In the genomic region with DNA sequence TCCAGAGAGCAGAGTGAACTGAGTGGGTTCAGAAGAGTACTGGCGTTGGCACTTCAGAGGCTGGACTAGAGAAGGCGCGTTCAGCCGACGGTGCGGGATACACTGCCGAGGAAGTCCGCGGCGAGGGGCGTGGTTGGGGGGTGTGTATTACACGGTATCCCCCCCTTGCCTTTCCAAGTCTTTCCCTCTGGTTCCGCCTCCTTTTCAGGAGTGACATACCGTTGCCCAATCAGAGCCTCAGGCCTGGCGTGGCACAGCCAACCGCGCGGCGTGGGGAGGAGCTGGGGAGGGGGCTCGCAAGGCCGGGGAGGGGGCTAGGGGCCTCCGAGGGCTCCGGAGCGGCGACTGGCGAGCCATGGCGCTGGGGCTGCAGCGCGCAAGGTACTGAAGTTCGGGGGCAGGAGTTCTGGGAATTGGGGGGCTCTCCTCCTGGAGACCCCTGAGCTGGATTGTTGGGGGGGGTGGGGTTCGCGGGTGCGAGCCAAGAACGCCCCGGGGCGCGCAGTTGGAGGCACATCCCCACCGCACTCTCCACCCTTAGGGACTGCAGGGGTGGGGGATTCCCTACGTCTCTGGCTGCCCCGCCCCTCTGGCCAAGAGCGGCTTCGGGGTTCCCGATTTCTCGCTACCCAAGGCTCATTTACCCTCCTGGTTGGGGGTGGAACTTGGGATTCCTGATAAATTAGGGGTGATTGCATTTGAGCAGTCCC, we compare ENCODE assay signal across 1 cellular context.
TF ChIP-seq lines count a peak whose summit lies in the region.

A gene (plus strand): TSS at position 321 of the 710 bp plus-strand sequence. CDS start 35 bp downstream, at position 356.

TF ChIP-seq in H1, 55 proteins besides CTCF, POLR2A, EP300 and RAD21:
- TF ChIP-seq TBP (IDR thresholded peaks at IDR 0.05; ENCODE audit: low read depth, low read length), result no peak
- TF ChIP-seq HDAC2 (IDR thresholded peaks at IDR 0.05; ENCODE audit: borderline replicate concordance in 1 of 2, low read depth in 2 of 2, low read length in 2 of 2), result no peak
- TF ChIP-seq SAP30 (IDR thresholded peaks at IDR 0.05; ENCODE audit: insufficient read depth, insufficient replicate concordance, low read length), result no peak
- no peak for TF ChIP-seq YY1 (IDR thresholded peaks at IDR 0.05; ENCODE audit: low read depth, low read length)
- no peak for TF ChIP-seq TEAD4 (IDR thresholded peaks at IDR 0.05; ENCODE audit: low read depth, low read length)
- TF ChIP-seq KDM4A (IDR thresholded peaks at IDR 0.05; ENCODE audit: low read depth, low read length, severe bottlenecking), result peak; percentile 75
- no peak for TF ChIP-seq HDAC6 (IDR thresholded peaks at IDR 0.05; ENCODE audit: low read depth, low read length)
- no peak for TF ChIP-seq POU5F1 (IDR thresholded peaks at IDR 0.05; ENCODE audit: low read depth, low read length)
- no peak; a peak in 1 of 4 replicates for TF ChIP-seq SIN3A (conservative IDR thresholded peaks at IDR 0.05 in 1 of 2, IDR thresholded peaks at IDR 0.05 in 1 of 2; ENCODE audit: low read depth in 1 of 2, low read length in 2 of 2)
- no peak for TF ChIP-seq TAF1 (IDR thresholded peaks at IDR 0.05; ENCODE audit: low read depth, low read length)
- TF ChIP-seq RBBP5 (IDR thresholded peaks at IDR 0.05; ENCODE audit: borderline replicate concordance, low read depth, low read length), result no peak
- peak; percentile 71 for TF ChIP-seq SP2 (IDR thresholded peaks at IDR 0.05; ENCODE audit: low read length)
- TF ChIP-seq SIRT6 (IDR thresholded peaks at IDR 0.05; ENCODE audit: low read length), result no peak
- peak; percentile 64 for TF ChIP-seq PHF8 (conservative IDR thresholded peaks at IDR 0.05; ENCODE audit: low read depth, low read length)
- TF ChIP-seq SP1 (IDR thresholded peaks at IDR 0.05; ENCODE audit: low read depth, low read length), result peak; percentile 97
- TF ChIP-seq FOSL1 (IDR thresholded peaks at IDR 0.05; ENCODE audit: insufficient read depth, low read depth, low read length), result no peak
- TF ChIP-seq, protein P1, sequence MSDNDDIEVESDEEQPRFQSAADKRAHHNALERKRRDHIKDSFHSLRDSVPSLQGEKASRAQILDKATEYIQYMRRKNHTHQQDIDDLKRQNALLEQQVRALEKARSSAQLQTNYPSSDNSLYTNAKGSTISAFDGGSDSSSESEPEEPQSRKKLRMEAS (IDR thresholded peaks at IDR 0.05), result peak; percentile 36; the same call in 1 of the 2 replicates
- 0 out of 2 replicates have a peak, but pooled peaks have one; percentile 31 for TF ChIP-seq SP4 (IDR thresholded peaks at IDR 0.05; ENCODE audit: low read length)
- no peak for TF ChIP-seq POLR2AphosphoS5 (IDR thresholded peaks at IDR 0.05; ENCODE audit: low read depth, low read length)
- no peak for TF ChIP-seq EZH2 (IDR thresholded peaks at IDR 0.05; ENCODE audit: low read depth, low read length, severe bottlenecking)
- TF ChIP-seq BCL11A (IDR thresholded peaks at IDR 0.05; ENCODE audit: low read depth in 2 of 2, low read length in 2 of 2), result no peak
- no peak for TF ChIP-seq GTF2F1 (IDR thresholded peaks at IDR 0.05; ENCODE audit: borderline replicate concordance, low read depth, low read length)
- no peak for TF ChIP-seq CTBP2 (IDR thresholded peaks at IDR 0.05; ENCODE audit: borderline replicate concordance, insufficient read depth, insufficient read length, low read length)
- TF ChIP-seq KDM1A (IDR thresholded peaks at IDR 0.05; ENCODE audit: borderline replicate concordance, low read length), result no peak
- no peak for TF ChIP-seq JUN (IDR thresholded peaks at IDR 0.05; ENCODE audit: low read depth, low read length)
- no peak for TF ChIP-seq TCF12 (IDR thresholded peaks at IDR 0.05; ENCODE audit: low read depth, low read length)
- no peak for TF ChIP-seq NRF1 (IDR thresholded peaks at IDR 0.05; ENCODE audit: low read depth, low read length)
- TF ChIP-seq RFX5 (IDR thresholded peaks at IDR 0.05; ENCODE audit: borderline replicate concordance, low read depth, low read length), result no peak
- TF ChIP-seq, protein P2, sequence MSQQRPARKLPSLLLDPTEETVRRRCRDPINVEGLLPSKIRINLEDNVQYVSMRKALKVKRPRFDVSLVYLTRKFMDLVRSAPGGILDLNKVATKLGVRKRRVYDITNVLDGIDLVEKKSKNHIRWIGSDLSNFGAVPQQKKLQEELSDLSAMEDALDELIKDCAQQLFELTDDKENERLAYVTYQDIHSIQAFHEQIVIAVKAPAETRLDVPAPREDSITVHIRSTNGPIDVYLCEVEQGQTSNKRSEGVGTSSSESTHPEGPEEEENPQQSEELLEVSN (IDR thresholded peaks at IDR 0.05), result no peak
- no peak for TF ChIP-seq BRCA1 (IDR thresholded peaks at IDR 0.05; ENCODE audit: low read depth, low read length)
- TF ChIP-seq KDM5A (IDR thresholded peaks at IDR 0.05; ENCODE audit: low read length), result no peak
- TF ChIP-seq RNF2 (IDR thresholded peaks at IDR 0.05; ENCODE audit: borderline replicate concordance, low read depth, low read length, missing control alignments, poor library complexity, severe bottlenecking), result no peak
- TF ChIP-seq ASH2L (IDR thresholded peaks at IDR 0.05; ENCODE audit: low read length), result peak; percentile 42
- TF ChIP-seq CHD2 (IDR thresholded peaks at IDR 0.05; ENCODE audit: low read length), result peak; percentile 90
- TF ChIP-seq NANOG (IDR thresholded peaks at IDR 0.05; ENCODE audit: insufficient read depth, low read depth, low read length, poor library complexity, severe bottlenecking), result no peak
- TF ChIP-seq SUZ12 (IDR thresholded peaks at IDR 0.05; ENCODE audit: low read length), result no peak
- no peak for TF ChIP-seq JUND (IDR thresholded peaks at IDR 0.05; ENCODE audit: low read length)
- no peak for TF ChIP-seq SRF (IDR thresholded peaks at IDR 0.05; ENCODE audit: low read depth, low read length)
- no peak for TF ChIP-seq EGR1 (IDR thresholded peaks at IDR 0.05; ENCODE audit: borderline replicate concordance, low read depth, low read length)
- no peak for TF ChIP-seq CHD1 (IDR thresholded peaks at IDR 0.05; ENCODE audit: low read depth, low read length)
- no peak for TF ChIP-seq BACH1 (IDR thresholded peaks at IDR 0.05; ENCODE audit: low read length)
- no peak for TF ChIP-seq MAFK (IDR thresholded peaks at IDR 0.05; ENCODE audit: low read depth, low read length)
- TF ChIP-seq CBX8 (IDR thresholded peaks at IDR 0.05; ENCODE audit: borderline replicate concordance, low read depth, low read length), result no peak
- TF ChIP-seq GABPA (IDR thresholded peaks at IDR 0.05; ENCODE audit: borderline replicate concordance, insufficient read depth, low read length), result no peak
- TF ChIP-seq, protein P3, sequence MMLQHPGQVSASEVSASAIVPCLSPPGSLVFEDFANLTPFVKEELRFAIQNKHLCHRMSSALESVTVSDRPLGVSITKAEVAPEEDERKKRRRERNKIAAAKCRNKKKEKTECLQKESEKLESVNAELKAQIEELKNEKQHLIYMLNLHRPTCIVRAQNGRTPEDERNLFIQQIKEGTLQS (IDR thresholded peaks at IDR 0.05; ENCODE audit: insufficient read depth, low read depth, low read length), result no peak
- TF ChIP-seq SIX5 (IDR thresholded peaks at IDR 0.05; ENCODE audit: low read depth, low read length), result no peak
- TF ChIP-seq TAF7 (optimal IDR thresholded peaks at IDR 0.05; ENCODE audit: borderline replicate concordance, low read depth, low read length), result no peak
- no peak for TF ChIP-seq ZNF274 (IDR thresholded peaks at IDR 0.05; ENCODE audit: borderline replicate concordance, extremely low read depth, low read length)
- TF ChIP-seq, protein P4, sequence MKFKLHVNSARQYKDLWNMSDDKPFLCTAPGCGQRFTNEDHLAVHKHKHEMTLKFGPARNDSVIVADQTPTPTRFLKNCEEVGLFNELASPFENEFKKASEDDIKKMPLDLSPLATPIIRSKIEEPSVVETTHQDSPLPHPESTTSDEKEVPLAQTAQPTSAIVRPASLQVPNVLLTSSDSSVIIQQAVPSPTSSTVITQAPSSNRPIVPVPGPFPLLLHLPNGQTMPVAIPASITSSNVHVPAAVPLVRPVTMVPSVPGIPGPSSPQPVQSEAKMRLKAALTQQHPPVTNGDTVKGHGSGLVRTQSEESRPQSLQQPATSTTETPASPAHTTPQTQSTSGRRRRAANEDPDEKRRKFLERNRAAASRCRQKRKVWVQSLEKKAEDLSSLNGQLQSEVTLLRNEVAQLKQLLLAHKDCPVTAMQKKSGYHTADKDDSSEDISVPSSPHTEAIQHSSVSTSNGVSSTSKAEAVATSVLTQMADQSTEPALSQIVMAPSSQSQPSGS (IDR thresholded peaks at IDR 0.05; ENCODE audit: low read length), result no peak
- TF ChIP-seq CREB1 (IDR thresholded peaks at IDR 0.05), result no peak
- TF ChIP-seq, protein P5, sequence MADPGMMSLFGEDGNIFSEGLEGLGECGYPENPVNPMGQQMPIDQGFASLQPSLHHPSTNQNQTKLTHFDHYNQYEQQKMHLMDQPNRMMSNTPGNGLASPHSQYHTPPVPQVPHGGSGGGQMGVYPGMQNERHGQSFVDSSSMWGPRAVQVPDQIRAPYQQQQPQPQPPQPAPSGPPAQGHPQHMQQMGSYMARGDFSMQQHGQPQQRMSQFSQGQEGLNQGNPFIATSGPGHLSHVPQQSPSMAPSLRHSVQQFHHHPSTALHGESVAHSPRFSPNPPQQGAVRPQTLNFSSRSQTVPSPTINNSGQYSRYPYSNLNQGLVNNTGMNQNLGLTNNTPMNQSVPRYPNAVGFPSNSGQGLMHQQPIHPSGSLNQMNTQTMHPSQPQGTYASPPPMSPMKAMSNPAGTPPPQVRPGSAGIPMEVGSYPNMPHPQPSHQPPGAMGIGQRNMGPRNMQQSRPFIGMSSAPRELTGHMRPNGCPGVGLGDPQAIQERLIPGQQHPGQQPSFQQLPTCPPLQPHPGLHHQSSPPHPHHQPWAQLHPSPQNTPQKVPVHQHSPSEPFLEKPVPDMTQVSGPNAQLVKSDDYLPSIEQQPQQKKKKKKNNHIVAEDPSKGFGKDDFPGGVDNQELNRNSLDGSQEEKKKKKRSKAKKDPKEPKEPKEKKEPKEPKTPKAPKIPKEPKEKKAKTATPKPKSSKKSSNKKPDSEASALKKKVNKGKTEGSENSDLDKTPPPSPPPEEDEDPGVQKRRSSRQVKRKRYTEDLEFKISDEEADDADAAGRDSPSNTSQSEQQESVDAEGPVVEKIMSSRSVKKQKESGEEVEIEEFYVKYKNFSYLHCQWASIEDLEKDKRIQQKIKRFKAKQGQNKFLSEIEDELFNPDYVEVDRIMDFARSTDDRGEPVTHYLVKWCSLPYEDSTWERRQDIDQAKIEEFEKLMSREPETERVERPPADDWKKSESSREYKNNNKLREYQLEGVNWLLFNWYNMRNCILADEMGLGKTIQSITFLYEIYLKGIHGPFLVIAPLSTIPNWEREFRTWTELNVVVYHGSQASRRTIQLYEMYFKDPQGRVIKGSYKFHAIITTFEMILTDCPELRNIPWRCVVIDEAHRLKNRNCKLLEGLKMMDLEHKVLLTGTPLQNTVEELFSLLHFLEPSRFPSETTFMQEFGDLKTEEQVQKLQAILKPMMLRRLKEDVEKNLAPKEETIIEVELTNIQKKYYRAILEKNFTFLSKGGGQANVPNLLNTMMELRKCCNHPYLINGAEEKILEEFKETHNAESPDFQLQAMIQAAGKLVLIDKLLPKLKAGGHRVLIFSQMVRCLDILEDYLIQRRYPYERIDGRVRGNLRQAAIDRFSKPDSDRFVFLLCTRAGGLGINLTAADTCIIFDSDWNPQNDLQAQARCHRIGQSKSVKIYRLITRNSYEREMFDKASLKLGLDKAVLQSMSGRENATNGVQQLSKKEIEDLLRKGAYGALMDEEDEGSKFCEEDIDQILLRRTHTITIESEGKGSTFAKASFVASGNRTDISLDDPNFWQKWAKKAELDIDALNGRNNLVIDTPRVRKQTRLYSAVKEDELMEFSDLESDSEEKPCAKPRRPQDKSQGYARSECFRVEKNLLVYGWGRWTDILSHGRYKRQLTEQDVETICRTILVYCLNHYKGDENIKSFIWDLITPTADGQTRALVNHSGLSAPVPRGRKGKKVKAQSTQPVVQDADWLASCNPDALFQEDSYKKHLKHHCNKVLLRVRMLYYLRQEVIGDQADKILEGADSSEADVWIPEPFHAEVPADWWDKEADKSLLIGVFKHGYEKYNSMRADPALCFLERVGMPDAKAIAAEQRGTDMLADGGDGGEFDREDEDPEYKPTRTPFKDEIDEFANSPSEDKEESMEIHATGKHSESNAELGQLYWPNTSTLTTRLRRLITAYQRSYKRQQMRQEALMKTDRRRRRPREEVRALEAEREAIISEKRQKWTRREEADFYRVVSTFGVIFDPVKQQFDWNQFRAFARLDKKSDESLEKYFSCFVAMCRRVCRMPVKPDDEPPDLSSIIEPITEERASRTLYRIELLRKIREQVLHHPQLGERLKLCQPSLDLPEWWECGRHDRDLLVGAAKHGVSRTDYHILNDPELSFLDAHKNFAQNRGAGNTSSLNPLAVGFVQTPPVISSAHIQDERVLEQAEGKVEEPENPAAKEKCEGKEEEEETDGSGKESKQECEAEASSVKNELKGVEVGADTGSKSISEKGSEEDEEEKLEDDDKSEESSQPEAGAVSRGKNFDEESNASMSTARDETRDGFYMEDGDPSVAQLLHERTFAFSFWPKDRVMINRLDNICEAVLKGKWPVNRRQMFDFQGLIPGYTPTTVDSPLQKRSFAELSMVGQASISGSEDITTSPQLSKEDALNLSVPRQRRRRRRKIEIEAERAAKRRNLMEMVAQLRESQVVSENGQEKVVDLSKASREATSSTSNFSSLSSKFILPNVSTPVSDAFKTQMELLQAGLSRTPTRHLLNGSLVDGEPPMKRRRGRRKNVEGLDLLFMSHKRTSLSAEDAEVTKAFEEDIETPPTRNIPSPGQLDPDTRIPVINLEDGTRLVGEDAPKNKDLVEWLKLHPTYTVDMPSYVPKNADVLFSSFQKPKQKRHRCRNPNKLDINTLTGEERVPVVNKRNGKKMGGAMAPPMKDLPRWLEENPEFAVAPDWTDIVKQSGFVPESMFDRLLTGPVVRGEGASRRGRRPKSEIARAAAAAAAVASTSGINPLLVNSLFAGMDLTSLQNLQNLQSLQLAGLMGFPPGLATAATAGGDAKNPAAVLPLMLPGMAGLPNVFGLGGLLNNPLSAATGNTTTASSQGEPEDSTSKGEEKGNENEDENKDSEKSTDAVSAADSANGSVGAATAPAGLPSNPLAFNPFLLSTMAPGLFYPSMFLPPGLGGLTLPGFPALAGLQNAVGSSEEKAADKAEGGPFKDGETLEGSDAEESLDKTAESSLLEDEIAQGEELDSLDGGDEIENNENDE (IDR thresholded peaks at IDR 0.05; ENCODE audit: insufficient replicate concordance, low read length), result no peak
- no peak for TF ChIP-seq CBX5 (IDR thresholded peaks at IDR 0.05; ENCODE audit: low read depth, low read length)
- TF ChIP-seq CEBPB (IDR thresholded peaks at IDR 0.05; ENCODE audit: low read depth, low read length), result no peak
- no peak for TF ChIP-seq RXRA (IDR thresholded peaks at IDR 0.05; ENCODE audit: insufficient read depth, low read depth, low read length)
- TF ChIP-seq, protein P6, sequence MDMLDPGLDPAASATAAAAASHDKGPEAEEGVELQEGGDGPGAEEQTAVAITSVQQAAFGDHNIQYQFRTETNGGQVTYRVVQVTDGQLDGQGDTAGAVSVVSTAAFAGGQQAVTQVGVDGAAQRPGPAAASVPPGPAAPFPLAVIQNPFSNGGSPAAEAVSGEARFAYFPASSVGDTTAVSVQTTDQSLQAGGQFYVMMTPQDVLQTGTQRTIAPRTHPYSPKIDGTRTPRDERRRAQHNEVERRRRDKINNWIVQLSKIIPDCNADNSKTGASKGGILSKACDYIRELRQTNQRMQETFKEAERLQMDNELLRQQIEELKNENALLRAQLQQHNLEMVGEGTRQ (IDR thresholded peaks at IDR 0.05; ENCODE audit: low read length), result no peak
